Comparison of ENCODE assay signal across 1 cellular context in the genomic region with DNA sequence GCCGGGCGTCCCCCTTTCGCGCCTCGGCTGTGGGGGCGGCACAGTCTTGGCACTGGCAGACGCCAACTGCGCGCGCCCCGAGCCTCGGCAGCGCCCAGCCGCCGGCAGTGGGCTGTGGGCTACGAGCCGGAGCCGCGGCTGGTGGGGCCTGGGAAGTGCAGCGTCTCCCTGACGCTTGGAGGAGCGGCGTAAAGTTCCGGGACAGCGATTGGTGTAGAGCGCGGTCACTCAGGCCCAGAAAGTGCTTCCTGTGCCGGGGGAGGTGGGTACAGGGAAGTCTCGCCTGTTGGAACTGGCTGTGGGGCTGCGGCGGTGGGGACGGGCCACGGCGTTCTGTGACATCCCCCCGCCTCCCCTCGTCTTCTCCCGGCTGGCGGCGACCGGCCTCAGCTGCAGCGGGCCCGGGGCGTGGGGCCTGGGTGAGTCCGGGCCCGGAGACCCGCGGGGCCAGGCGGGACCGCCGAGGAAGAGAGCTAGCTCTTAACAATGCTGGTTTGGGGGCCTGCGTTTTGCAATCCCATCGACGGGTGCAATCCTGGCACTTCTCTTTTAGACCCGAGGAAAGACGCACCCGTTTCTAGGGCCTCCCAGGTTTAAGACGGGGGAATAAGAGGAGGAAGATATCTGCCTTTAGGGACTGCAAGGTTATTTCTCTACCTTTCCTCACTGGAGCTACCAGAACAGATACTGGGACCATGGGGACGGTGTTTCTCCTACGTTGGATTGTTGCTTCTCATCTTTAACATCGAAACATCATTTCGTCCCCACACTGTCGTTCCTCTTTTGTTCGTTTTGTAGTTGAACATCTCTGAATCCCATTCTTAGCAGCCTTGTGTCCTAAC.
TF ChIP-seq lines count a peak whose summit lies in the region.

A gene (minus strand): TSS at position 157 of the 842 bp plus-strand sequence. CDS start 233 bp downstream, outside the sequence.
A gene (plus strand): TSS at position 265 of the 842 bp plus-strand sequence. CDS start 4,575 bp downstream, outside the sequence.

TF ChIP-seq in HepG2, 621 proteins besides CTCF, POLR2A, EP300 and RAD21 (continued from another document and continues in another):
- TF ChIP-seq, protein P1, sequence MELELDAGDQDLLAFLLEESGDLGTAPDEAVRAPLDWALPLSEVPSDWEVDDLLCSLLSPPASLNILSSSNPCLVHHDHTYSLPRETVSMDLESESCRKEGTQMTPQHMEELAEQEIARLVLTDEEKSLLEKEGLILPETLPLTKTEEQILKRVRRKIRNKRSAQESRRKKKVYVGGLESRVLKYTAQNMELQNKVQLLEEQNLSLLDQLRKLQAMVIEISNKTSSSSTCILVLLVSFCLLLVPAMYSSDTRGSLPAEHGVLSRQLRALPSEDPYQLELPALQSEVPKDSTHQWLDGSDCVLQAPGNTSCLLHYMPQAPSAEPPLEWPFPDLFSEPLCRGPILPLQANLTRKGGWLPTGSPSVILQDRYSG (CRISPR knock-in tag; IDR thresholded peaks at IDR 0.05) = no peak
- TF ChIP-seq ZC3H13 (CRISPR knock-in tag; IDR thresholded peaks at IDR 0.05) (peak; percentile 24; the same call in 1 of the 2 replicates), ZSCAN12 (CRISPR knock-in tag; IDR thresholded peaks at IDR 0.05) (0 out of 2 replicates have a peak, but pooled peaks have one; percentile 12), YEATS4 (CRISPR knock-in tag; IDR thresholded peaks at IDR 0.05; ENCODE audit: borderline replicate concordance) (peak; percentile 34; the same call in 1 of the 2 replicates), ERF (CRISPR knock-in tag; IDR thresholded peaks at IDR 0.05) (peak; percentile 61), GZF1 (CRISPR knock-in tag; IDR thresholded peaks at IDR 0.05) (no peak; the same call in 1 of the 2 replicates), NR2F2 (IDR thresholded peaks at IDR 0.05; ENCODE audit: borderline replicate concordance, low read depth) (no peak), PHF21A (CRISPR knock-in tag; IDR thresholded peaks at IDR 0.05) (peak; percentile 68), FOXM1 (CRISPR knock-in tag; IDR thresholded peaks at IDR 0.05) (no peak), ZIK1 (CRISPR knock-in tag; IDR thresholded peaks at IDR 0.05; ENCODE audit: borderline replicate concordance, low read depth) (no peak), ZNF556 (CRISPR knock-in tag; IDR thresholded peaks at IDR 0.05; ENCODE audit: borderline replicate concordance) (peak; percentile 55; the same call in 1 of the 2 replicates), ZBTB20 (CRISPR knock-in tag; IDR thresholded peaks at IDR 0.05; ENCODE audit: borderline replicate concordance, low read depth) (peak; percentile 54; the same call in 1 of the 2 replicates), SNRNP70 (IDR thresholded peaks at IDR 0.05; ENCODE audit: low read depth, low read length) (no peak), NFKBIZ (CRISPR knock-in tag; IDR thresholded peaks at IDR 0.05) (no peak), MEF2D (CRISPR knock-in tag; IDR thresholded peaks at IDR 0.05) (no peak), RFX3 (CRISPR knock-in tag; IDR thresholded peaks at IDR 0.05) (no peak), CCAR2 (optimal IDR thresholded peaks at IDR 0.05; ENCODE audit: low read depth, low read length) (no peak), ZNF550 (CRISPR knock-in tag; IDR thresholded peaks at IDR 0.05; ENCODE audit: borderline replicate concordance) (no peak), ZNF101 (CRISPR knock-in tag; IDR thresholded peaks at IDR 0.05; ENCODE audit: borderline replicate concordance, low read depth) (no peak), MAFF (IDR thresholded peaks at IDR 0.05; ENCODE audit: low read depth, low read length) (no peak)
- TF ChIP-seq, protein P2, sequence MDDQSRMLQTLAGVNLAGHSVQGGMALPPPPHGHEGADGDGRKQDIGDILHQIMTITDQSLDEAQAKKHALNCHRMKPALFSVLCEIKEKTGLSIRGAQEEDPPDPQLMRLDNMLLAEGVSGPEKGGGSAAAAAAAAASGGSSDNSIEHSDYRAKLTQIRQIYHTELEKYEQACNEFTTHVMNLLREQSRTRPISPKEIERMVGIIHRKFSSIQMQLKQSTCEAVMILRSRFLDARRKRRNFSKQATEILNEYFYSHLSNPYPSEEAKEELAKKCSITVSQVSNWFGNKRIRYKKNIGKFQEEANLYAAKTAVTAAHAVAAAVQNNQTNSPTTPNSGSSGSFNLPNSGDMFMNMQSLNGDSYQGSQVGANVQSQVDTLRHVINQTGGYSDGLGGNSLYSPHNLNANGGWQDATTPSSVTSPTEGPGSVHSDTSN (CRISPR knock-in tag; IDR thresholded peaks at IDR 0.05; ENCODE audit: borderline replicate concordance) = peak; percentile 91; the same call in 1 of the 2 replicates
- TF ChIP-seq, protein P3, sequence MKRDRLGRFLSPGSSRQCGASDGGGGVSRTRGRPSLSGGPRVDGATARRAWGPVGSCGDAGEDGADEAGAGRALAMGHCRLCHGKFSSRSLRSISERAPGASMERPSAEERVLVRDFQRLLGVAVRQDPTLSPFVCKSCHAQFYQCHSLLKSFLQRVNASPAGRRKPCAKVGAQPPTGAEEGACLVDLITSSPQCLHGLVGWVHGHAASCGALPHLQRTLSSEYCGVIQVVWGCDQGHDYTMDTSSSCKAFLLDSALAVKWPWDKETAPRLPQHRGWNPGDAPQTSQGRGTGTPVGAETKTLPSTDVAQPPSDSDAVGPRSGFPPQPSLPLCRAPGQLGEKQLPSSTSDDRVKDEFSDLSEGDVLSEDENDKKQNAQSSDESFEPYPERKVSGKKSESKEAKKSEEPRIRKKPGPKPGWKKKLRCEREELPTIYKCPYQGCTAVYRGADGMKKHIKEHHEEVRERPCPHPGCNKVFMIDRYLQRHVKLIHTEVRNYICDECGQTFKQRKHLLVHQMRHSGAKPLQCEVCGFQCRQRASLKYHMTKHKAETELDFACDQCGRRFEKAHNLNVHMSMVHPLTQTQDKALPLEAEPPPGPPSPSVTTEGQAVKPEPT (CRISPR knock-in tag; IDR thresholded peaks at IDR 0.05; ENCODE audit: low read depth) = no peak
- TF ChIP-seq, protein P4, sequence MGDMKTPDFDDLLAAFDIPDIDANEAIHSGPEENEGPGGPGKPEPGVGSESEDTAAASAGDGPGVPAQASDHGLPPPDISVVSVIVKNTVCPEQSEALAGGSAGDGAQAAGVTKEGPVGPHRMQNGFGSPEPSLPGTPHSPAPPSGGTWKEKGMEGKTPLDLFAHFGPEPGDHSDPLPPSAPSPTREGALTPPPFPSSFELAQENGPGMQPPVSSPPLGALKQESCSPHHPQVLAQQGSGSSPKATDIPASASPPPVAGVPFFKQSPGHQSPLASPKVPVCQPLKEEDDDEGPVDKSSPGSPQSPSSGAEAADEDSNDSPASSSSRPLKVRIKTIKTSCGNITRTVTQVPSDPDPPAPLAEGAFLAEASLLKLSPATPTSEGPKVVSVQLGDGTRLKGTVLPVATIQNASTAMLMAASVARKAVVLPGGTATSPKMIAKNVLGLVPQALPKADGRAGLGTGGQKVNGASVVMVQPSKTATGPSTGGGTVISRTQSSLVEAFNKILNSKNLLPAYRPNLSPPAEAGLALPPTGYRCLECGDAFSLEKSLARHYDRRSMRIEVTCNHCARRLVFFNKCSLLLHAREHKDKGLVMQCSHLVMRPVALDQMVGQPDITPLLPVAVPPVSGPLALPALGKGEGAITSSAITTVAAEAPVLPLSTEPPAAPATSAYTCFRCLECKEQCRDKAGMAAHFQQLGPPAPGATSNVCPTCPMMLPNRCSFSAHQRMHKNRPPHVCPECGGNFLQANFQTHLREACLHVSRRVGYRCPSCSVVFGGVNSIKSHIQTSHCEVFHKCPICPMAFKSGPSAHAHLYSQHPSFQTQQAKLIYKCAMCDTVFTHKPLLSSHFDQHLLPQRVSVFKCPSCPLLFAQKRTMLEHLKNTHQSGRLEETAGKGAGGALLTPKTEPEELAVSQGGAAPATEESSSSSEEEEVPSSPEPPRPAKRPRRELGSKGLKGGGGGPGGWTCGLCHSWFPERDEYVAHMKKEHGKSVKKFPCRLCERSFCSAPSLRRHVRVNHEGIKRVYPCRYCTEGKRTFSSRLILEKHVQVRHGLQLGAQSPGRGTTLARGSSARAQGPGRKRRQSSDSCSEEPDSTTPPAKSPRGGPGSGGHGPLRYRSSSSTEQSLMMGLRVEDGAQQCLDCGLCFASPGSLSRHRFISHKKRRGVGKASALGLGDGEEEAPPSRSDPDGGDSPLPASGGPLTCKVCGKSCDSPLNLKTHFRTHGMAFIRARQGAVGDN (CRISPR knock-in tag; IDR thresholded peaks at IDR 0.05) = peak; percentile 92
- TF ChIP-seq, protein P5, sequence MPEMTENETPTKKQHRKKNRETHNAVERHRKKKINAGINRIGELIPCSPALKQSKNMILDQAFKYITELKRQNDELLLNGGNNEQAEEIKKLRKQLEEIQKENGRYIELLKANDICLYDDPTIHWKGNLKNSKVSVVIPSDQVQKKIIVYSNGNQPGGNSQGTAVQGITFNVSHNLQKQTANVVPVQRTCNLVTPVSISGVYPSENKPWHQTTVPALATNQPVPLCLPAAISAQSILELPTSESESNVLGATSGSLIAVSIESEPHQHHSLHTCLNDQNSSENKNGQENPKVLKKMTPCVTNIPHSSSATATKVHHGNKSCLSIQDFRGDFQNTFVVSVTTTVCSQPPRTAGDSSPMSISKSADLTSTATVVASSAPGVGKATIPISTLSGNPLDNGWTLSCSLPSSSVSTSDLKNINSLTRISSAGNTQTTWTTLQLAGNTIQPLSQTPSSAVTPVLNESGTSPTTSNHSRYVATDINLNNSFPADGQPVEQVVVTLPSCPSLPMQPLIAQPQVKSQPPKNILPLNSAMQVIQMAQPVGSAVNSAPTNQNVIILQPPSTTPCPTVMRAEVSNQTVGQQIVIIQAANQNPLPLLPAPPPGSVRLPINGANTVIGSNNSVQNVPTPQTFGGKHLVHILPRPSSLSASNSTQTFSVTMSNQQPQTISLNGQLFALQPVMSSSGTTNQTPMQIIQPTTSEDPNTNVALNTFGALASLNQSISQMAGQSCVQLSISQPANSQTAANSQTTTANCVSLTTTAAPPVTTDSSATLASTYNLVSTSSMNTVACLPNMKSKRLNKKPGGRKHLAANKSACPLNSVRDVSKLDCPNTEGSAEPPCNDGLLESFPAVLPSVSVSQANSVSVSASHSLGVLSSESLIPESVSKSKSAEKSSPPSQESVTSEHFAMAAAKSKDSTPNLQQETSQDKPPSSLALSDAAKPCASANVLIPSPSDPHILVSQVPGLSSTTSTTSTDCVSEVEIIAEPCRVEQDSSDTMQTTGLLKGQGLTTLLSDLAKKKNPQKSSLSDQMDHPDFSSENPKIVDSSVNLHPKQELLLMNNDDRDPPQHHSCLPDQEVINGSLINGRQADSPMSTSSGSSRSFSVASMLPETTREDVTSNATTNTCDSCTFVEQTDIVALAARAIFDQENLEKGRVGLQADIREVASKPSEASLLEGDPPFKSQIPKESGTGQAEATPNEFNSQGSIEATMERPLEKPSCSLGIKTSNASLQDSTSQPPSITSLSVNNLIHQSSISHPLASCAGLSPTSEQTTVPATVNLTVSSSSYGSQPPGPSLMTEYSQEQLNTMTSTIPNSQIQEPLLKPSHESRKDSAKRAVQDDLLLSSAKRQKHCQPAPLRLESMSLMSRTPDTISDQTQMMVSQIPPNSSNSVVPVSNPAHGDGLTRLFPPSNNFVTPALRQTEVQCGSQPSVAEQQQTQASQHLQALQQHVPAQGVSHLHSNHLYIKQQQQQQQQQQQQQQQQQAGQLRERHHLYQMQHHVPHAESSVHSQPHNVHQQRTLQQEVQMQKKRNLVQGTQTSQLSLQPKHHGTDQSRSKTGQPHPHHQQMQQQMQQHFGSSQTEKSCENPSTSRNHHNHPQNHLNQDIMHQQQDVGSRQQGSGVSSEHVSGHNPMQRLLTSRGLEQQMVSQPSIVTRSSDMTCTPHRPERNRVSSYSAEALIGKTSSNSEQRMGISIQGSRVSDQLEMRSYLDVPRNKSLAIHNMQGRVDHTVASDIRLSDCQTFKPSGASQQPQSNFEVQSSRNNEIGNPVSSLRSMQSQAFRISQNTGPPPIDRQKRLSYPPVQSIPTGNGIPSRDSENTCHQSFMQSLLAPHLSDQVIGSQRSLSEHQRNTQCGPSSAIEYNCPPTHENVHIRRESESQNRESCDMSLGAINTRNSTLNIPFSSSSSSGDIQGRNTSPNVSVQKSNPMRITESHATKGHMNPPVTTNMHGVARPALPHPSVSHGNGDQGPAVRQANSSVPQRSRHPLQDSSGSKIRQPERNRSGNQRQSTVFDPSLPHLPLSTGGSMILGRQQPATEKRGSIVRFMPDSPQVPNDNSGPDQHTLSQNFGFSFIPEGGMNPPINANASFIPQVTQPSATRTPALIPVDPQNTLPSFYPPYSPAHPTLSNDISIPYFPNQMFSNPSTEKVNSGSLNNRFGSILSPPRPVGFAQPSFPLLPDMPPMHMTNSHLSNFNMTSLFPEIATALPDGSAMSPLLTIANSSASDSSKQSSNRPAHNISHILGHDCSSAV (CRISPR knock-in tag; IDR thresholded peaks at IDR 0.05; ENCODE audit: borderline replicate concordance) = no peak
- TF ChIP-seq, protein P6, sequence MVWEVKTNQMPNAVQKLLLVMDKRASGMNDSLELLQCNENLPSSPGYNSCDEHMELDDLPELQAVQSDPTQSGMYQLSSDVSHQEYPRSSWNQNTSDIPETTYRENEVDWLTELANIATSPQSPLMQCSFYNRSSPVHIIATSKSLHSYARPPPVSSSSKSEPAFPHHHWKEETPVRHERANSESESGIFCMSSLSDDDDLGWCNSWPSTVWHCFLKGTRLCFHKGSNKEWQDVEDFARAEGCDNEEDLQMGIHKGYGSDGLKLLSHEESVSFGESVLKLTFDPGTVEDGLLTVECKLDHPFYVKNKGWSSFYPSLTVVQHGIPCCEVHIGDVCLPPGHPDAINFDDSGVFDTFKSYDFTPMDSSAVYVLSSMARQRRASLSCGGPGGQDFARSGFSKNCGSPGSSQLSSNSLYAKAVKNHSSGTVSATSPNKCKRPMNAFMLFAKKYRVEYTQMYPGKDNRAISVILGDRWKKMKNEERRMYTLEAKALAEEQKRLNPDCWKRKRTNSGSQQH (CRISPR knock-in tag; IDR thresholded peaks at IDR 0.05; ENCODE audit: low read depth) = no peak
- TF ChIP-seq, protein P7, sequence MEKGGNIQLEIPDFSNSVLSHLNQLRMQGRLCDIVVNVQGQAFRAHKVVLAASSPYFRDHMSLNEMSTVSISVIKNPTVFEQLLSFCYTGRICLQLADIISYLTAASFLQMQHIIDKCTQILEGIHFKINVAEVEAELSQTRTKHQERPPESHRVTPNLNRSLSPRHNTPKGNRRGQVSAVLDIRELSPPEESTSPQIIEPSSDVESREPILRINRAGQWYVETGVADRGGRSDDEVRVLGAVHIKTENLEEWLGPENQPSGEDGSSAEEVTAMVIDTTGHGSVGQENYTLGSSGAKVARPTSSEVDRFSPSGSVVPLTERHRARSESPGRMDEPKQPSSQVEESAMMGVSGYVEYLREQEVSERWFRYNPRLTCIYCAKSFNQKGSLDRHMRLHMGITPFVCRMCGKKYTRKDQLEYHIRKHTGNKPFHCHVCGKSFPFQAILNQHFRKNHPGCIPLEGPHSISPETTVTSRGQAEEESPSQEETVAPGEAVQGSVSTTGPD (CRISPR knock-in tag; IDR thresholded peaks at IDR 0.05) = no peak
- TF ChIP-seq, protein P8, sequence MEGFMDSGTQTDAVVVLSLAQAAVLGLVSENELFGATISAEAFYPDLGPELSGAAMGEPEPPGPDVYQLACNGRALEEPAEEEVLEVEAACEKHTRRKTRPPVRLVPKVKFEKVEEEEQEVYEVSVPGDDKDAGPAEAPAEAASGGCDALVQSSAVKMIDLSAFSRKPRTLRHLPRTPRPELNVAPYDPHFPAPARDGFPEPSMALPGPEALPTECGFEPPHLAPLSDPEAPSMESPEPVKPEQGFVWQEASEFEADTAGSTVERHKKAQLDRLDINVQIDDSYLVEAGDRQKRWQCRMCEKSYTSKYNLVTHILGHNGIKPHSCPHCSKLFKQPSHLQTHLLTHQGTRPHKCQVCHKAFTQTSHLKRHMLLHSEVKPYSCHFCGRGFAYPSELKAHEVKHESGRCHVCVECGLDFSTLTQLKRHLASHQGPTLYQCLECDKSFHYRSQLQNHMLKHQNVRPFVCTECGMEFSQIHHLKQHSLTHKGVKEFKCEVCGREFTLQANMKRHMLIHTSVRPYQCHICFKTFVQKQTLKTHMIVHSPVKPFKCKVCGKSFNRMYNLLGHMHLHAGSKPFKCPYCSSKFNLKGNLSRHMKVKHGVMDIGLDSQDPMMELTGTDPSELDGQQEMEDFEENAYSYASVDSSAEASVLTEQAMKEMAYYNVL (CRISPR knock-in tag; IDR thresholded peaks at IDR 0.05; ENCODE audit: borderline replicate concordance) = no peak; the same call in 1 of the 2 replicates
